ENCODE assay signal across 15 cellular contexts in genomic region chr14:96167224-96168148, GRCh38. TPM values are rescaled to one million over a fixed set of nuclear protein-coding genes. Genes with fewer than 3 reads are reported as not detected.
DNase-seq lines count a peak whose midpoint lies in the region; ATAC-seq and TF ChIP-seq lines count a peak whose summit lies in the region.
"Had no signal": no experiment of that assay in that cellular context is flagged by ENCODE, and none has a peak within 500 bp of the region (broad histone marks: within the 10 kb centered on the region; RNA-seq: fewer than 3 reads in every experiment).

No MANE protein-coding gene starts in this region.

- H3K36me3 ChIP-seq in psoas muscle (ENCODE audit: insufficient read depth in 1 of 2, low read depth in 1 of 2), result no peaks in the 10 kb centered on the region

- no peak overlapping the region for H3K27ac Mint-ChIP-seq in activated naive CD4-positive, alpha-beta T cell treated with anti-CD3 and anti-CD28 coated beads for 36 hours
- H3K27ac Mint-ChIP-seq: immature natural killer cell; stimulated activated naive CD8-positive, alpha-beta T cell treated with anti-CD3 and anti-CD28 coated beads, Interleukin-15, amount 100 ng/mL, for 72 hours had no signal

- H3K4me1 ChIP-seq in psoas muscle, result no peaks in the 10 kb centered on the region

- TF ChIP-seq CTCF in AG10803 (conservative IDR thresholded peaks at IDR 0.05; ENCODE audit: low read length) (no peak), psoas muscle (IDR thresholded peaks at IDR 0.05) (no peak)

- CTCF ChIA-PET in activated naive CD4-positive, alpha-beta T cell treated with anti-CD3 and anti-CD28 coated beads for 36 hours (lab: Charles Lee), result interaction anchor here (0.7 kb wide), 2 partner anchors 47 to 174 kb away, joined by 3 to 4 read pairs; no protein-coding TSS in a partner anchor

- no peaks in the 10 kb centered on the region for H3K27me3 Mint-ChIP-seq in activated naive CD4-positive, alpha-beta T cell treated with anti-CD3 and anti-CD28 coated beads for 36 hours (ENCODE audit: low read depth)

- H3K9me3 Mint-ChIP-seq in activated naive CD4-positive, alpha-beta T cell treated with anti-CD3 and anti-CD28 coated beads for 36 hours, result no peaks in the 10 kb centered on the region
- H3K9me3 Mint-ChIP-seq: CD8-positive, alpha-beta memory T cell; central memory CD8-positive, alpha-beta T cell; immature natural killer cell; stimulated activated naive CD8-positive, alpha-beta T cell treated with anti-CD3 and anti-CD28 coated beads, Interleukin-15, amount 100 ng/mL, for 72 hours had no signal

- H3K4me1 Mint-ChIP-seq in activated naive CD4-positive, alpha-beta T cell treated with anti-CD3 and anti-CD28 coated beads for 36 hours (ENCODE audit: low read depth), result no peaks in the 10 kb centered on the region
- H3K4me1 Mint-ChIP-seq: CD8-positive, alpha-beta memory T cell; central memory CD8-positive, alpha-beta T cell; immature natural killer cell; stimulated activated naive CD8-positive, alpha-beta T cell treated with anti-CD3 and anti-CD28 coated beads, Interleukin-15, amount 100 ng/mL, for 72 hours had no signal

- no peaks in the 10 kb centered on the region for H3K36me3 Mint-ChIP-seq in activated naive CD4-positive, alpha-beta T cell treated with anti-CD3 and anti-CD28 coated beads for 36 hours (ENCODE audit: low read depth)
- H3K36me3 Mint-ChIP-seq: immature natural killer cell had no signal

- peaks cover 0 to 4% (median 0%) of the 10 kb centered on the region in 3 donors for H3K27me3 ChIP-seq in psoas muscle (ENCODE audit: insufficient read depth in 3 of 3, low read length in 2 of 3)

- H3K4me3 ChIP-seq in AG10803 (ENCODE audit: low read length) (no peak overlapping the region), psoas muscle (no peak overlapping the region)
- H3K4me3 ChIP-seq: SK-N-MC, skin epidermis had no signal

- no peak overlapping the region for H3K27ac ChIP-seq in psoas muscle
- H3K27ac ChIP-seq: SK-N-MC had no signal

- no peak overlapping the region for H3K4me3 Mint-ChIP-seq in activated naive CD4-positive, alpha-beta T cell treated with anti-CD3 and anti-CD28 coated beads for 36 hours
- H3K4me3 Mint-ChIP-seq: CD8-positive, alpha-beta memory T cell; central memory CD8-positive, alpha-beta T cell; immature natural killer cell; stimulated activated naive CD8-positive, alpha-beta T cell treated with anti-CD3 and anti-CD28 coated beads, Interleukin-15, amount 100 ng/mL, for 72 hours had no signal

- intact Hi-C loops in left colon (cut with DNase I, micrococcal nuclease) (no loop called here), psoas muscle (cut with DNase I) (no loop called here)
- intact Hi-C loops in activated naive CD4-positive, alpha-beta T cell treated with anti-CD3 and anti-CD28 coated beads for 36 hours (cut with micrococcal nuclease), result no loop called here

- in situ Hi-C loops in T47D (cut with HindIII; ENCODE audit: low pct_unique_long_range_greater_than_20kb, low sequenced_read_pairs), result no loop called here

- ATAC-seq in left colon (peak; percentile 85), psoas muscle (no peak)
- ATAC-seq in stimulated activated naive CD8-positive, alpha-beta T cell treated with anti-CD3 and anti-CD28 coated beads, Interleukin-15, Interleukin-2, amounts not matched to agents 100 U/mL and 50 U/mL, for 24 hours, result no peak
- ATAC-seq: stimulated activated naive CD8-positive, alpha-beta T cell treated with anti-CD3 and anti-CD28 coated beads, Interleukin-15, amount 100 ng/mL, for 72 hours had no signal

- H3K9me3 ChIP-seq in psoas muscle, result no peaks in the 10 kb centered on the region

- peak; percentile 83 for DNase-seq in AG10803 (ENCODE audit: low read depth)
- peak; percentile 21 for DNase-seq in HT1080 (ENCODE audit: low read depth)
- DNase-seq in T47D (ENCODE audit: low read depth in 1 of 2, low spot score in 1 of 2), result peak; percentile 63 to 84
- peak in 1 of 2 donors; percentile 53 for DNase-seq in left colon
- no peak for DNase-seq in activated naive CD4-positive, alpha-beta T cell treated with anti-CD3 and anti-CD28 coated beads for 36 hours
- DNase-seq in stimulated activated naive CD8-positive, alpha-beta T cell treated with anti-CD3 and anti-CD28 coated beads, Interleukin-15, Interleukin-2, amounts not matched to agents 100 U/mL and 50 U/mL, for 24 hours, result no peak
- DNase-seq in psoas muscle, result no peak
- DNase-seq in NCI-H1105 treated with DMSO at 0.1 percent for 48 hours (lab: John Stamatoyannopoulos, UW), result no peak
- DNase-seq: CD8-positive, alpha-beta memory T cell; immature natural killer cell; stimulated activated naive CD8-positive, alpha-beta T cell treated with anti-CD3 and anti-CD28 coated beads, Interleukin-15, amount 100 ng/mL, for 72 hours had no signal

- WGBS in psoas muscle, 3 donors, result 68 to 77% (median 69%) methylated on average over 8 of the region's 8 CpGs

RNA-seq across cellular contexts. Expression of gene BDKRB2, which starts 37.2 kb away (rescaled TPM):
- 0.03 TPM in 1 of 2 replicates, not detected in the other for total RNA-seq in HT1080 (2014; rRNA removed; shearing (Covaris generic))
- polyA plus RNA-seq in HT1080 (2015; cell fraction: cytosol; rRNA removed), result 1.1 and 1.4 TPM in 2 replicates
- polyA plus RNA-seq in HT1080 (2015; cell fraction: nucleus; rRNA removed), result 1.2 and 2.1 TPM in 2 replicates
- 10 to 100 TPM; 14.2 to 33.6 TPM for total RNA-seq in left colon
- under 1 TPM; 0.10 TPM for total RNA-seq in activated naive CD4-positive, alpha-beta T cell treated with anti-CD3 and anti-CD28 coated beads for 36 hours
- under 1 TPM; 0.11 to 0.56 (median 0.39) TPM for total RNA-seq in psoas muscle
- under 1 TPM; 0.21 to 0.49 (median 0.35) TPM for polyA plus RNA-seq in psoas muscle
- total RNA-seq: activated CD8-positive, alpha-beta memory T cell treated with anti-CD3 and anti-CD28 coated beads for 36 hours; CD8-positive, alpha-beta memory T cell had no signal
- polyA plus RNA-seq: CD8-positive, alpha-beta memory T cell; immature natural killer cell had no signal

Comparison
In these comparisons a context has a peak if more than half of its experiments do, and no peak if none do; other contexts are left out.
1. DNase-seq: peak in AG10803 (single experiment), HT1080 (single experiment) and T47D (2 of 2); none in activated naive CD4-positive, alpha-beta T cell treated with anti-CD3 and anti-CD28 coated beads for 36 hours (single experiment), stimulated activated naive CD8-positive, alpha-beta T cell treated with anti-CD3 and anti-CD28 coated beads, Interleukin-15, Interleukin-2, amounts not matched to agents 100 U/mL and 50 U/mL, for 24 hours (single experiment), psoas muscle (0 of 2) and NCI-H1105 treated with DMSO at 0.1 percent for 48 hours (single experiment).
2. RNA of gene BDKRB2, which starts 37.2 kb away (total RNA-seq): 14.2 to 33.6 TPM in left colon; 0.11 to 0.56 TPM in psoas muscle, 0.10 TPM in activated naive CD4-positive, alpha-beta T cell treated with anti-CD3 and anti-CD28 coated beads for 36 hours and 0.03 TPM in HT1080; every median in the first group is over 4 times any median in the second.